In the genomic region with DNA sequence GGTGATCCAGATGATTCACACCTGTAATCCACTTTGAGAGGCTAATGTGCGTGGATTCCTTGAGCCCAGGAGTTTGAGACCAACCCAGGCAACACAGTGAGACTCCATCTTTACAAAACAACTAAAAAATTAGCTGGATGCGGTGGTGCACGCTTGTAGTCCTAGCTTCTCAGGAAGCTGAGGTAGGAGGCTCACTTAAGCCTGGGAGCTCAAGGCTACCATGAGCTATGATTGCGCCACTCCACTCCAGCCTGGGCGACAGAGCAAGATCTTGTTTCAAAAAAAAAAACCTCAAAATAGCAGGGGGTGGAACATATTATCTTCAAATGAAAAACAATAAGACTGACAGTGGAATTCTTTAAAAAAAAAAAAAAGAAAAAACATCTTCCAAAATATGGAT, we compare ENCODE assay signal across 20 cellular contexts.
"Had no signal": no experiment of that assay in that cellular context is flagged by ENCODE, and none has a peak within 500 bp of the region (broad histone marks: within the 10 kb centered on the region; RNA-seq: fewer than 3 reads in every experiment).

No MANE protein-coding gene starts in this region.

- H3K4me1 ChIP-seq: esophagus muscularis mucosa, gastrocnemius medialis, left ventricle myocardium inferior, sigmoid colon, transverse colon had no signal

- H3K27me3 ChIP-seq: esophagus muscularis mucosa, gastrocnemius medialis, neutrophil, sigmoid colon, transverse colon had no signal

- H3K27me3 Mint-ChIP-seq: naive B cell; stimulated activated naive B cell treated with anti-CD40 and anti-IgM and Interleukin-4, amounts not matched to agents 10 μg/mL and 1 μg/mL and 100 μg/mL, for 72 hours; stimulated activated naive CD8-positive, alpha-beta T cell treated with anti-CD3 and anti-CD28 coated beads, Interleukin-15, amount 100 ng/mL, for 72 hours had no signal

- H3K27ac Mint-ChIP-seq: stimulated activated naive B cell treated with anti-CD40 and anti-IgM and Interleukin-4, amounts not matched to agents 10 μg/mL and 1 μg/mL and 100 μg/mL, for 72 hours had no signal

- H3K4me3 ChIP-seq: coronary artery, esophagus muscularis mucosa, gastrocnemius medialis, left ventricle myocardium inferior, lung, sigmoid colon, skin epidermis, thoracic aorta, transverse colon had no signal

- H3K9me3 ChIP-seq: neutrophil had no signal

- H3K27ac ChIP-seq: coronary artery, epithelial cell of prostate, esophagus muscularis mucosa, gastrocnemius medialis, left ventricle myocardium inferior, neutrophil, sigmoid colon, skin epidermis, thoracic aorta, transverse colon had no signal

- DNase-seq: effector CD4-positive, alpha-beta T cell; gastrocnemius medialis; kidney; left cardiac atrium; left ventricle myocardium inferior; naive B cell; sigmoid colon; stimulated activated CD4-positive, alpha-beta T cell treated with anti-CD3 and anti-CD28 coated beads, Interleukin-2, amount 100 ng/mL, for 24 hours; stimulated activated CD4-positive, alpha-beta T cell treated with anti-CD3 and anti-CD28 coated beads, Interleukin-4, amount 100 ng/mL, for 4 hours; stimulated activated naive B cell treated with anti-CD40 and anti-IgM and Interleukin-4, amounts not matched to agents 10 μg/mL and 1 μg/mL and 100 μg/mL, for 72 hours; stimulated activated naive CD8-positive, alpha-beta T cell treated with anti-CD3 and anti-CD28 coated beads, Interleukin-15, amount 100 ng/mL, for 72 hours; substantia nigra; transverse colon had no signal

- H3K4me3 Mint-ChIP-seq: naive B cell; stimulated activated naive B cell treated with anti-CD40 and anti-IgM and Interleukin-4, amounts not matched to agents 10 μg/mL and 1 μg/mL and 100 μg/mL, for 72 hours; stimulated activated naive CD8-positive, alpha-beta T cell treated with anti-CD3 and anti-CD28 coated beads, Interleukin-15, amount 100 ng/mL, for 72 hours had no signal

- H3K36me3 ChIP-seq: thoracic aorta had no signal

- ATAC-seq: gastrocnemius medialis; left cardiac atrium; stimulated activated naive B cell treated with anti-CD40 and anti-IgM and Interleukin-4, amounts not matched to agents 10 μg/mL and 1 μg/mL and 100 μg/mL, for 72 hours; stimulated activated naive CD8-positive, alpha-beta T cell treated with anti-CD3 and anti-CD28 coated beads, Interleukin-15, amount 100 ng/mL, for 72 hours had no signal
